8 cellular contexts compared by ENCODE assay signal in the genomic region with DNA sequence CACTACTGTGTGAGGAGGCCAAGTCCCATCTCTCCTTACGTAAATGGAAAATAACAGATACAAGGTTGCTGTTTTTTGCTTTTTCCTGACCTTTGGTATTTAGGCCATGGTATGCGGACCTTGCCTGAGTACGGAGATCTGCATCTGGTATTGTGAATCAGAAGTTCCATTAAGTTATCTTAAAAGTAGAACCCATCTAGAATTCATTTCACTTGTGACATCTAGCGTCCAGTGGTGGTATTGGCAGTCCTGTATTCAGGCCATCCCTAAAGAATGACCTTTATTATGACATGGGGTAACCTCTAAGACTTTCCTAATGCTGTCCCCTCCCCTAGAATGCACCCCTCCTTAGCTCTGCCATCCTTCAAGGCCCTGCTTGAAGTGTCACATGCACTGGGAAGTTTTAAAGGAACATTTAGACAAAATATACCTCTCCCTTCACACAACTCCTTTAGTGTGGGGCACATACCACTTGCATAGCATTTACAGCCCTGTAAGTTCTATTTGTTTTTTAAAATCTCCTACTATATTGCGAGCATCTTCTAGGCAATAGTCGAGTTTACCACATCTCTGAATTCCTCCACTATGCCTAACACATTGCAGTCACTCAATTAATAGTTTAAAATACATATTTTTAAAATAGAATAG. TPM values are rescaled to one million over a fixed set of nuclear protein-coding genes. Genes with fewer than 3 reads are reported as not detected.
DNase-seq lines count a peak whose midpoint lies in the region; ATAC-seq and TF ChIP-seq lines count a peak whose summit lies in the region.

No MANE protein-coding gene starts in this region.

- H4K20me1 ChIP-seq in HCT116 (ENCODE audit: insufficient read depth): no peaks in the 10 kb centered on the region; the same call in 1 of the 2 replicates

- no peaks in the 10 kb centered on the region for H3K9me2 ChIP-seq in HCT116 (ENCODE audit: insufficient read depth)

- BruUV-seq in HCT116 (replicated peaks; lab: Mats Ljungman, UMichigan): no TSS peak

- POLR2A ChIA-PET in HCT116 (lab: Charles Lee): no interaction called here

- H2AFZ ChIP-seq in HCT116 (ENCODE audit: low read depth, low read length, poor library complexity, severe bottlenecking): no peak overlapping the region

- peaks cover 31% of the 10 kb centered on the region for H3K79me2 ChIP-seq in HCT116 (ENCODE audit: insufficient read depth, low read length)

- H3K4me1 Mint-ChIP-seq in chondrocyte (ENCODE audit: low read depth): peaks cover 37% of the 10 kb centered on the region

- DNase-seq in NCI-H1694 treated with DMSO at 0.1 percent for 48 hours (lab: John Stamatoyannopoulos, UW) (peak; percentile 26), NCI-H1694 (lab: John Stamatoyannopoulos, UW) (no peak), HCT116 (ENCODE audit: low read depth, low spot score) (peak; percentile 44), NCI-H146 (lab: John Stamatoyannopoulos, UW) (peak; percentile 23), chondrocyte (ENCODE audit: low spot score) (no peak), right lobe of liver (peak in 2 of 3 donors; percentile 19 to 47)
- peak; percentile 1 to 41 (median 20) for DNase-seq in activated CD4-positive, CD25-positive, alpha-beta regulatory T cell (lab: John Stamatoyannopoulos, UW)
- peak; percentile 21 for DNase-seq in stimulated activated CD8-positive, alpha-beta memory T cell treated with anti-CD3 and anti-CD28 coated beads, Interleukin-12 subunit alpha, Interleukin-12 subunit beta, amount 100 ng/mL, for 4 hours (ENCODE audit: low read depth)

- no peak overlapping the region for H3K9ac ChIP-seq in HCT116 (ENCODE audit: low read length)

- no peak for TF ChIP-seq POLR2A in HCT116 (IDR thresholded peaks at IDR 0.05; ENCODE audit: borderline replicate concordance, extremely low read depth, insufficient read depth, insufficient read length)
- TF ChIP-seq POLR2A in right lobe of liver (IDR thresholded peaks at IDR 0.05): no peak

- ATAC-seq in HCT116 (peak; percentile 52), right lobe of liver (peak; percentile 54 to 66 (median 59))

- H3K9me3 ChIP-seq in HCT116 (ENCODE audit: control insufficient read depth in 1 of 2, insufficient read depth in 1 of 2, low read depth in 1 of 2, low read length in 2 of 2): no peaks in the 10 kb centered on the region
- H3K9me3 ChIP-seq in right lobe of liver: no peaks in the 10 kb centered on the region

- CTCF ChIA-PET in HCT116 (lab: Charles Lee): interaction anchor here (1.0 kb wide), 1 partner anchor 594 kb away, joined by 4 read pairs; no protein-coding TSS in a partner anchor

- H3K4me3 Mint-ChIP-seq in chondrocyte (ENCODE audit: unreplicated experiment): no peak overlapping the region

- 14% methylated on average over 6 of the region's 6 CpGs for WGBS in right lobe of liver (ENCODE audit: insufficient coverage, low coverage, low lambda C conversion rate, missing lambda C conversion rate)

- H3K27ac ChIP-seq in HCT116 (ENCODE audit: low read depth, low read length): no peak overlapping the region
- H3K27ac ChIP-seq in right lobe of liver: no peak overlapping the region

- H3K4me1 ChIP-seq in HCT116 (ENCODE audit: control insufficient read depth in 1 of 2, insufficient read depth in 2 of 2, low read length in 2 of 2): peaks cover 0 to 16% of the 10 kb centered on the region in 2 experiments; a peak in 1 of 4 replicates
- H3K4me1 ChIP-seq in right lobe of liver: peaks cover 0 to 8% (median 0%) of the 10 kb centered on the region in 4 donors

- H3K36me3 ChIP-seq in HCT116 (ENCODE audit: control insufficient read depth in 1 of 2, insufficient read depth in 2 of 2, low read length in 2 of 2): no peaks in the 10 kb centered on the region
- no peaks in the 10 kb centered on the region for H3K36me3 ChIP-seq in right lobe of liver

- H3K27me3 Mint-ChIP-seq in chondrocyte (ENCODE audit: low read depth): no peaks in the 10 kb centered on the region

- H3K4me2 ChIP-seq in HCT116 (ENCODE audit: low read length): no peak overlapping the region

- H3K27ac Mint-ChIP-seq in chondrocyte (ENCODE audit: unreplicated experiment): no peak overlapping the region

- H3K27me3 ChIP-seq in HCT116 (ENCODE audit: insufficient read depth, low read length) (peaks cover 25% of the 10 kb centered on the region), right lobe of liver (no peaks in the 10 kb centered on the region)

- intact Hi-C loops in HCT116 (cut with micrococcal nuclease): loop anchor here (1.0 to 5.0 kb wide), 3 partner anchors 315 to 1314 kb away; no protein-coding TSS in a partner anchor
- intact Hi-C loops in right lobe of liver (cut with DNase I): no loop called here

- TF ChIP-seq CTCF in HCT116 (IDR thresholded peaks at IDR 0.05 in 2 of 3, conservative IDR thresholded peaks at IDR 0.05 in 1 of 3; ENCODE audit: borderline replicate concordance in 1 of 3, insufficient read depth in 1 of 3, low read depth in 2 of 3, low read length in 2 of 3) (peak; percentile 42 to 77 (median 66); a peak in 5 of 6 replicates), chondrocyte (IDR thresholded peaks at IDR 0.05) (peak; percentile 89), right lobe of liver (IDR thresholded peaks at IDR 0.05) (peak; percentile 73 to 81 (median 76))

- no peaks in the 10 kb centered on the region for H3K9me3 Mint-ChIP-seq in chondrocyte (ENCODE audit: low read depth)

- H3K4me3 ChIP-seq in HCT116 (replicated peaks in 1 of 2; ENCODE audit: low read depth in 1 of 2, low read length in 2 of 2) (no peak overlapping the region), right lobe of liver (no peak overlapping the region)

- peak; percentile 65 for TF ChIP-seq RAD21 in HCT116 (IDR thresholded peaks at IDR 0.05; ENCODE audit: low read depth)

- no peaks in the 10 kb centered on the region for H3K36me3 Mint-ChIP-seq in chondrocyte (ENCODE audit: low read depth)

- RAD21 ChIA-PET in HCT116 (lab: Charles Lee; ENCODE audit: low non-redundant PET in 1 of 2, low total read pairs in 2 of 2, uncharacterized antibody in 2 of 2, unreplicated experiment in 2 of 2): no interaction called here

TF ChIP-seq in HCT116, 20 proteins besides CTCF, POLR2A, EP300 and RAD21 (continues in another document):
- no peak for TF ChIP-seq JUND (IDR thresholded peaks at IDR 0.05)
- no peak for TF ChIP-seq ZNF274 (IDR thresholded peaks at IDR 0.05; ENCODE audit: low read depth, low read length)
- no peak for TF ChIP-seq ELF1 (IDR thresholded peaks at IDR 0.05; ENCODE audit: borderline replicate concordance, low read depth)
- TF ChIP-seq YY1 (IDR thresholded peaks at IDR 0.05; ENCODE audit: extremely low read depth, insufficient replicate concordance, low read depth, low read length): no peak
- TF ChIP-seq CEBPB (IDR thresholded peaks at IDR 0.05; ENCODE audit: low read depth): no peak
- TF ChIP-seq POLR2AphosphoS5 (IDR thresholded peaks at IDR 0.05; ENCODE audit: low read depth, low read length): no peak
- no peak for TF ChIP-seq EZH2phosphoT487 (IDR thresholded peaks at IDR 0.05; ENCODE audit: borderline replicate concordance)
- TF ChIP-seq FOSL1 (IDR thresholded peaks at IDR 0.05; ENCODE audit: low read depth): no peak
- no peak for TF ChIP-seq SRF (IDR thresholded peaks at IDR 0.05; ENCODE audit: low read depth)
- TF ChIP-seq, protein P1, sequence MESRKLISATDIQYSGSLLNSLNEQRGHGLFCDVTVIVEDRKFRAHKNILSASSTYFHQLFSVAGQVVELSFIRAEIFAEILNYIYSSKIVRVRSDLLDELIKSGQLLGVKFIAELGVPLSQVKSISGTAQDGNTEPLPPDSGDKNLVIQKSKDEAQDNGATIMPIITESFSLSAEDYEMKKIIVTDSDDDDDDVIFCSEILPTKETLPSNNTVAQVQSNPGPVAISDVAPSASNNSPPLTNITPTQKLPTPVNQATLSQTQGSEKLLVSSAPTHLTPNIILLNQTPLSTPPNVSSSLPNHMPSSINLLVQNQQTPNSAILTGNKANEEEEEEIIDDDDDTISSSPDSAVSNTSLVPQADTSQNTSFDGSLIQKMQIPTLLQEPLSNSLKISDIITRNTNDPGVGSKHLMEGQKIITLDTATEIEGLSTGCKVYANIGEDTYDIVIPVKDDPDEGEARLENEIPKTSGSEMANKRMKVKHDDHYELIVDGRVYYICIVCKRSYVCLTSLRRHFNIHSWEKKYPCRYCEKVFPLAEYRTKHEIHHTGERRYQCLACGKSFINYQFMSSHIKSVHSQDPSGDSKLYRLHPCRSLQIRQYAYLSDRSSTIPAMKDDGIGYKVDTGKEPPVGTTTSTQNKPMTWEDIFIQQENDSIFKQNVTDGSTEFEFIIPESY (IDR thresholded peaks at IDR 0.05; ENCODE audit: extremely low read depth, insufficient replicate concordance, low read length): no peak
- no peak for TF ChIP-seq TCF7L2 (IDR thresholded peaks at IDR 0.05; ENCODE audit: borderline replicate concordance, extremely low read depth, insufficient read depth, insufficient read length)
- TF ChIP-seq, protein P2, sequence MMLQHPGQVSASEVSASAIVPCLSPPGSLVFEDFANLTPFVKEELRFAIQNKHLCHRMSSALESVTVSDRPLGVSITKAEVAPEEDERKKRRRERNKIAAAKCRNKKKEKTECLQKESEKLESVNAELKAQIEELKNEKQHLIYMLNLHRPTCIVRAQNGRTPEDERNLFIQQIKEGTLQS (IDR thresholded peaks at IDR 0.05): no peak
- TF ChIP-seq SP1 (IDR thresholded peaks at IDR 0.05; ENCODE audit: low read depth): no peak

RNA-seq across cellular contexts. Expression of a gene that starts 1.9 kb away (rescaled TPM):
- total RNA-seq in HCT116 (2021; ENCODE audit: unreplicated experiment) (28.5 TPM), chondrocyte (21.4 to 42.1 TPM (median 22.3 TPM) in 3 replicates), right lobe of liver (1 to 10 TPM; 1.1 to 6.7 (median 2.4) TPM)
- polyA plus RNA-seq in HCT116 (2012): 11.7 and 21.5 TPM in 2 replicates

RNA-seq across cellular contexts. Expression of a gene that starts 55.4 kb away (rescaled TPM):
- total RNA-seq in HCT116 (2021; ENCODE audit: unreplicated experiment) (0.89 TPM), chondrocyte (2.0 to 11.8 TPM (median 3.1 TPM) in 3 replicates), right lobe of liver (10 to 100 TPM in 1 of 6 experiments, 1 to 10 TPM in 5; 5.0 to 14.5 (median 7.4) TPM)
- not detected in 2 replicates for polyA plus RNA-seq in HCT116 (2012)

Comparison
In these comparisons a context has a peak if more than half of its experiments do, and no peak if none do; other contexts are left out.
1. DNase-seq: peak in NCI-H1694 treated with DMSO at 0.1 percent for 48 hours (single experiment), HCT116 (single experiment), NCI-H146 (single experiment), activated CD4-positive, CD25-positive, alpha-beta regulatory T cell (4 of 4), right lobe of liver (2 of 3) and stimulated activated CD8-positive, alpha-beta memory T cell treated with anti-CD3 and anti-CD28 coated beads, Interleukin-12 subunit alpha, Interleukin-12 subunit beta, amount 100 ng/mL, for 4 hours (single experiment); none in NCI-H1694 (single experiment) and chondrocyte (single experiment).
2. Peak in every context shown above with its lines, with median percentiles within 50 percentile points of each other: CTCF ChIP-seq.